Comparison of ENCODE assay signal across 20 cellular contexts in the genomic region with DNA sequence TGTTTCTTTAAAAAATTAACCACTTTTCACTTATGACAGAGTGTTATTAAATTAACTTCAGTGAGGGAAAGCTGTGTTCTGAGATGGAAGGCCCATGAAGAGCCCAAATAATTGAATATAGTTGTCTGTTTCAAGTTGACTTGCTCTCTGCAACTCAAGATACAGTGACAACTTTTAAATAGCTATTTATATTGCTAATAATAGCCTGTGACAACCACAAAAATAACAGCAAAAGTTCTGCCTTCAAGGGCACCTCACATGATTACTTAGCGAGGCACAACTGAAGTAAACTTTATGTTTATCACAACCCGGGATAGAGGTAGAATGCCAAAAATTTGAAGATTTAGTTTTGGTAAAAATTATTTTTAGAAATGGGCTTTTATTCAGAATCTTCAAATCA.
DNase-seq lines count a peak whose midpoint lies in the region; ATAC-seq and TF ChIP-seq lines count a peak whose summit lies in the region.
"Had no signal": no experiment of that assay in that cellular context is flagged by ENCODE, and none has a peak within 500 bp of the region (broad histone marks: within the 10 kb centered on the region; RNA-seq: fewer than 3 reads in every experiment).

No MANE protein-coding gene starts in this region.

- DNase-seq in Right ventricle myocardium superior, result no peak
- DNase-seq in right atrium auricular region (ENCODE audit: low spot score), result no peak
- no peak for DNase-seq in left ventricle myocardium inferior
- no peak for DNase-seq in SKM-1 treated with dmso at 0.1 percent for 144 hours (lab: John Stamatoyannopoulos, UW; ENCODE audit: unreplicated experiment)
- no peak for DNase-seq in dedifferentiated amniotic fluid mesenchymal stem cell (ENCODE audit: extremely low spot score)
- DNase-seq: 8988T; ACHN; AML-193; BE2C; Caco-2; CD4-positive, CD25-positive, alpha-beta regulatory T cell; CD8-positive, alpha-beta T cell; DMS153; DND-41; GM23248; H7; HCEC 1CT had no signal

- intact Hi-C loops in Right ventricle myocardium superior (cut with DNase I), result no loop called here
- intact Hi-C loops in left ventricle myocardium inferior (cut with micrococcal nuclease), result no loop called here

- no peaks in the 10 kb centered on the region for H4K20me1 ChIP-seq in BLaER1

- H3K27me3 ChIP-seq in right atrium auricular region (no peaks in the 10 kb centered on the region), BLaER1 (no peaks in the 10 kb centered on the region), left ventricle myocardium inferior (ENCODE audit: low read depth) (no peaks in the 10 kb centered on the region)
- H3K27me3 ChIP-seq: BE2C had no signal

- H3K4me1 ChIP-seq in right atrium auricular region, result peaks cover 0 to 3% of the 10 kb centered on the region in 2 donors
- peaks cover 64% of the 10 kb centered on the region for H3K4me1 ChIP-seq in BLaER1
- peaks cover 10% of the 10 kb centered on the region for H3K4me1 ChIP-seq in left ventricle myocardium inferior
- H3K4me1 ChIP-seq: A549, Caco-2 had no signal

- H3K4me3 ChIP-seq in right atrium auricular region, result no peak overlapping the region
- H3K4me3 ChIP-seq in BLaER1, result no peak overlapping the region
- H3K4me3 ChIP-seq in left ventricle myocardium inferior, result no peak overlapping the region
- H3K4me3 ChIP-seq: A549, GM23248 had no signal

- no peaks in the 10 kb centered on the region for H3K9me3 ChIP-seq in right atrium auricular region
- H3K9me3 ChIP-seq in BLaER1, result no peaks in the 10 kb centered on the region
- H3K9me3 ChIP-seq in left ventricle myocardium inferior (replicated peaks), result peaks cover 4% of the 10 kb centered on the region
- H3K9me3 ChIP-seq: A549, BE2C, Caco-2 had no signal

- peak; percentile 93 for ATAC-seq in Right ventricle myocardium superior (ENCODE audit: poor library complexity)
- ATAC-seq: A549; CD8-positive, alpha-beta T cell had no signal

- H3K9ac ChIP-seq in BLaER1, result no peak overlapping the region
- H3K9ac ChIP-seq: GM23248 had no signal

- H3K36me3 ChIP-seq in right atrium auricular region, result no peaks in the 10 kb centered on the region
- H3K36me3 ChIP-seq in BLaER1, result no peaks in the 10 kb centered on the region
- H3K36me3 ChIP-seq in left ventricle myocardium inferior, result no peaks in the 10 kb centered on the region
- H3K36me3 ChIP-seq: BE2C had no signal

- peak overlapping the region; percentile 77 for H3K4me2 ChIP-seq in BLaER1
- H3K4me2 ChIP-seq: A549 had no signal

- H3K27ac ChIP-seq in right atrium auricular region (peak overlapping the region in 1 of 2 donors; percentile 21), BLaER1 (peak overlapping the region; percentile 48), left ventricle myocardium inferior (replicated peaks) (peak overlapping the region; percentile 59)
- H3K27ac ChIP-seq: A549, C4-2B, GM23248 had no signal

- TF ChIP-seq CTCF in right atrium auricular region (IDR thresholded peaks at IDR 0.05) (no peak), left ventricle myocardium inferior (IDR thresholded peaks at IDR 0.05; ENCODE audit: borderline replicate concordance) (no peak)
